In genomic region chr6:11229267-11230043, GRCh38 we compare ENCODE assay signal across 10 cellular contexts. TPM values are rescaled to one million over a fixed set of nuclear protein-coding genes. Genes with fewer than 3 reads are reported as not detected.
A peak's percentile ranks its signal among the peaks of the same experiment; 100 is the strongest.
DNase-seq lines count a peak whose midpoint lies in the region; ATAC-seq and TF ChIP-seq lines count a peak whose summit lies in the region.
"Had no signal": no experiment of that assay in that cellular context is flagged by ENCODE, and none has a peak within 500 bp of the region (broad histone marks: within the 10 kb centered on the region; RNA-seq: fewer than 3 reads in every experiment).

No MANE protein-coding gene starts in this region.

- 20% methylated on average over 18 of the region's 18 CpGs for WGBS in prostate gland

- TF ChIP-seq CTCF in glutamatergic neuron (IDR thresholded peaks at IDR 0.05; ENCODE audit: partially characterized antibody, unreplicated experiment) (no peak), prostate gland (IDR thresholded peaks at IDR 0.05) (no peak)

- no peaks in the 10 kb centered on the region for H3K36me3 ChIP-seq in prostate gland

- peak overlapping the region; percentile 86 for H3K4me3 Mint-ChIP-seq in activated CD4-positive, alpha-beta memory T cell treated with anti-CD3 and anti-CD28 coated beads, Interleukin-2, amount 10 ng/mL, durations not matched to agents 7 days and 5 days
- H3K4me3 Mint-ChIP-seq in glutamatergic neuron (ENCODE audit: unreplicated experiment): no peak overlapping the region

- peaks cover 2% of the 10 kb centered on the region for H3K9me3 Mint-ChIP-seq in activated CD4-positive, alpha-beta memory T cell treated with anti-CD3 and anti-CD28 coated beads, Interleukin-2, amount 10 ng/mL, durations not matched to agents 7 days and 5 days
- peaks cover 2% of the 10 kb centered on the region for H3K9me3 Mint-ChIP-seq in glutamatergic neuron (ENCODE audit: unreplicated experiment)

- peak overlapping the region; percentile 53 to 59 for H3K4me3 ChIP-seq in prostate gland

- H3K9me3 ChIP-seq in prostate gland: no peaks in the 10 kb centered on the region

- ATAC-seq in HG03439 (IDR thresholded peaks at IDR 0.05; ENCODE audit: unreplicated experiment) (no peak), GM19397 (IDR thresholded peaks at IDR 0.05; ENCODE audit: unreplicated experiment) (no peak), HG02642 (IDR thresholded peaks at IDR 0.05; ENCODE audit: poor library complexity, unreplicated experiment) (no peak), GM21381 (IDR thresholded peaks at IDR 0.05; ENCODE audit: unreplicated experiment) (no peak)

- H3K27ac Mint-ChIP-seq in activated CD4-positive, alpha-beta memory T cell treated with anti-CD3 and anti-CD28 coated beads, Interleukin-2, amount 10 ng/mL, durations not matched to agents 7 days and 5 days: no peak overlapping the region
- H3K27ac Mint-ChIP-seq in glutamatergic neuron (ENCODE audit: unreplicated experiment): no peak overlapping the region

- H3K27me3 ChIP-seq in prostate gland (replicated peaks; ENCODE audit: insufficient read depth): no peaks in the 10 kb centered on the region

- no peaks in the 10 kb centered on the region for H3K4me1 ChIP-seq in prostate gland (replicated peaks)

- POLR2A ChIA-PET in activated CD4-positive, alpha-beta memory T cell treated with anti-CD3 and anti-CD28 coated beads, Interleukin-2, amount 10 ng/mL, durations not matched to agents 7 days and 5 days (lab: Charles Lee): interaction anchor here (1.2 to 7.8 kb wide), 10 partner anchors 7 to 186 kb away, joined by 3 to 138 read pairs (median 41); no protein-coding TSS in a partner anchor

- DNase-seq in ELR (ENCODE audit: low read depth): peak; percentile 21
- no peak for DNase-seq in activated CD4-positive, alpha-beta memory T cell treated with anti-CD3 and anti-CD28 coated beads, Interleukin-2, amount 10 ng/mL, durations not matched to agents 7 days and 5 days
- peak; percentile 40 for DNase-seq in glutamatergic neuron
- DNase-seq in prostate gland (ENCODE audit: low spot score): peak; percentile 69
- DNase-seq: activated naive CD4-positive, alpha-beta T cell; NCI-H526 treated with DMSO at 0.1 percent for 48 hours had no signal

- H3K36me3 Mint-ChIP-seq in activated CD4-positive, alpha-beta memory T cell treated with anti-CD3 and anti-CD28 coated beads, Interleukin-2, amount 10 ng/mL, durations not matched to agents 7 days and 5 days (ENCODE audit: low read depth): peaks cover 54% of the 10 kb centered on the region
- no peaks in the 10 kb centered on the region for H3K36me3 Mint-ChIP-seq in glutamatergic neuron (ENCODE audit: unreplicated experiment)

- intact Hi-C loops in prostate gland (cut with DNase I): loop anchor here (5.0 to 10.0 kb wide), 3 partner anchors 48 to 265 kb away; no protein-coding TSS in a partner anchor

- CTCF ChIA-PET in activated CD4-positive, alpha-beta memory T cell treated with anti-CD3 and anti-CD28 coated beads, Interleukin-2, amount 10 ng/mL, durations not matched to agents 7 days and 5 days (lab: Charles Lee): interaction anchor here (1.0 to 1.5 kb wide), 2 partner anchors 153 to 266 kb away, joined by 3 to 7 read pairs; no protein-coding TSS in a partner anchor

- H3K27me3 Mint-ChIP-seq in activated CD4-positive, alpha-beta memory T cell treated with anti-CD3 and anti-CD28 coated beads, Interleukin-2, amount 10 ng/mL, durations not matched to agents 7 days and 5 days: no peaks in the 10 kb centered on the region
- no peaks in the 10 kb centered on the region for H3K27me3 Mint-ChIP-seq in glutamatergic neuron (ENCODE audit: unreplicated experiment)

- TF ChIP-seq POLR2A in prostate gland (IDR thresholded peaks at IDR 0.05): no peak

- peaks cover 74% of the 10 kb centered on the region for H3K4me1 Mint-ChIP-seq in activated CD4-positive, alpha-beta memory T cell treated with anti-CD3 and anti-CD28 coated beads, Interleukin-2, amount 10 ng/mL, durations not matched to agents 7 days and 5 days
- H3K4me1 Mint-ChIP-seq in glutamatergic neuron (ENCODE audit: low read depth, unreplicated experiment): peaks cover 6% of the 10 kb centered on the region

- peak overlapping the region; percentile 86 to 94 for H3K27ac ChIP-seq in prostate gland

RNA-seq across cellular contexts. Expression of gene NEDD9, which starts 3.0 kb away (rescaled TPM):
- 10 to 100 TPM; 60.1 to 64.8 TPM for total RNA-seq in activated CD4-positive, alpha-beta memory T cell treated with anti-CD3 and anti-CD28 coated beads, Interleukin-2, amount 10 ng/mL, durations not matched to agents 7 days and 5 days
- total RNA-seq in glutamatergic neuron (ENCODE audit: unreplicated experiment) (0.71 TPM), prostate gland (10 to 100 TPM; 51.1 to 72.1 TPM)

Comparison
In these comparisons a context has a peak if more than half of its experiments do, and no peak if none do; other contexts are left out.
1. RNA of gene NEDD9, which starts 3.0 kb away (total RNA-seq): 51.1 to 72.1 TPM in prostate gland and 60.1 to 64.8 TPM in activated CD4-positive, alpha-beta memory T cell treated with anti-CD3 and anti-CD28 coated beads, Interleukin-2, amount 10 ng/mL, durations not matched to agents 7 days and 5 days; 0.71 TPM in glutamatergic neuron (single experiment); every median in the first group is over 10 times any median in the second.